ENCODE assay signal across 8 cellular contexts in the genomic region with DNA sequence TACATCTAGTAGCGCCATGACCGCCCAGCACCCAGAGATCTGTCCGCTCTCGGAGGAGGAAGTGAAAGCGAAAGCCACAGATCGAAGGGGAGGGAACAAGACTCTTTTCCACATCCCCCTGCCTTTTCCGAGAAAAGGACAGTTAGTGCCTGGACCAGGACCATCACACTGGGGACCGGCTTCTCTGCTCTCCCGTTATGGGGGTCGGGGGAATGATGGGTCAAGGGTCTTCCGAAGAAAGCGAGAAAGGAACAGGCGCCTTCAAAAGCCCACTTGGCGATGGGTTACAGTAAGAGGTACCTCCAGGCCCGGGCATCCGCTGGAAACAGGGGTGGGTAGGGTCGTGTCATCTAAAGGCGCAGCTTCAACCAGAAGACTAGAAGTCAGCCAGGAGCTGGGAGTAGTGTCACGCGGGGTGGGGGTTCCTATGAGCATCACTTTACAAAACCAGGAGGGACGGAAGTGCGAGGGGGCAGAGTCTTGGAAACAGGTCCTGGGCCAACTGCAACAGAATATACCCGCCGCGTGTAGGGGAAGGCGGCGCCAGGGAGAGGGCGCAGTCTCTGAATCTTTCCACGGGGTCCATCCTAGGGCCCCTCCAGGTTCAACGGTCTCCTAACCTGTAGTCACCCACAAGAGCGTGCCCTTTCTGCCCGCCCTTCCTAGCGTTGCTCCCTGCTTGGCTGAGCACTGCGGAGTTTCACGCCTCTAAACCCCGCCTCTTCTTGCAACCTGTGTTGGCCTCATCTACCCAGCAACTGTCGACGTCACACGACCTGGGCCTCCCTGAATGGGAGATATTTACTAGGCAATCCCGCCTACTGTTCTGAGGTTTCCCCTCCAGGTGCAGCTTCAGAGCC. TPM values are rescaled to one million over a fixed set of nuclear protein-coding genes. Genes with fewer than 3 reads are reported as not detected.
A peak's percentile ranks its signal among the peaks of the same experiment; 100 is the strongest.
DNase-seq lines count a peak whose midpoint lies in the region; ATAC-seq and TF ChIP-seq lines count a peak whose summit lies in the region.

TSS of gene PSMB8 (minus strand) at position 69 of the 860 bp plus-strand sequence. CDS start at position 18, 51 bp downstream.

- H3K9me3 Mint-ChIP-seq in activated T-helper 17 cell treated with anti-CD3 and anti-CD28 coated beads, Interleukin-2, amount 50 U/mL, for 72 hours: peaks cover 3% of the 10 kb centered on the region
- no peaks in the 10 kb centered on the region for H3K9me3 Mint-ChIP-seq in naive thymus-derived CD8-positive, alpha-beta T cell
- H3K9me3 Mint-ChIP-seq in stimulated activated naive B cell treated with anti-CD40 and anti-IgM and Interleukin-4, amounts not matched to agents 10 μg/mL and 1 μg/mL and 100 μg/mL, for 72 hours: peaks cover 0 to 1% of the 10 kb centered on the region in 2 donors

- H3K4me3 ChIP-seq in LNCaP clone FGC (ENCODE audit: low read depth, low read length) (peak within 1 kb of the TSS; percentile 44), fibroblast of mammary gland (ENCODE audit: control insufficient read depth, low read depth, low read length) (peak within 1 kb of the TSS; percentile 74)

- H3K27me3 Mint-ChIP-seq in activated T-helper 17 cell treated with anti-CD3 and anti-CD28 coated beads, Interleukin-2, amount 50 U/mL, for 72 hours: no peaks in the 10 kb centered on the region
- no peaks in the 10 kb centered on the region for H3K27me3 Mint-ChIP-seq in naive thymus-derived CD8-positive, alpha-beta T cell
- H3K27me3 Mint-ChIP-seq in stimulated activated naive B cell treated with anti-CD40 and anti-IgM and Interleukin-4, amounts not matched to agents 10 μg/mL and 1 μg/mL and 100 μg/mL, for 72 hours: no peaks in the 10 kb centered on the region

- POLR2A ChIA-PET in RWPE1 (lab: Yijun Ruan, JAX; ENCODE audit: low non-redundant PET): interaction anchor here (1.9 kb wide), 1 partner anchor 9 kb away, joined by 8 read pairs; the partner anchor contains the start of genes PSMB9 and TAP1
- POLR2A ChIA-PET in naive thymus-derived CD8-positive, alpha-beta T cell (lab: Charles Lee): interaction anchor here (0.6 to 10.6 kb wide), 26 partner anchors 12 to 1912 kb away, joined by 3 to 743 read pairs (median 5); partner anchors contain the start of genes B3GALT4, BRD2, GPSM3 and HLA-DMA

- peak within 1 kb of the TSS; percentile 95 for H3K4me3 Mint-ChIP-seq in activated T-helper 17 cell treated with anti-CD3 and anti-CD28 coated beads, Interleukin-2, amount 50 U/mL, for 72 hours
- H3K4me3 Mint-ChIP-seq in naive thymus-derived CD8-positive, alpha-beta T cell: peak within 1 kb of the TSS; percentile 92 to 100 (median 98)
- H3K4me3 Mint-ChIP-seq in stimulated activated naive B cell treated with anti-CD40 and anti-IgM and Interleukin-4, amounts not matched to agents 10 μg/mL and 1 μg/mL and 100 μg/mL, for 72 hours: peak within 1 kb of the TSS; percentile 98

- peaks cover 95% of the 10 kb centered on the region for H3K36me3 Mint-ChIP-seq in activated T-helper 17 cell treated with anti-CD3 and anti-CD28 coated beads, Interleukin-2, amount 50 U/mL, for 72 hours (ENCODE audit: low read depth)
- H3K36me3 Mint-ChIP-seq in naive thymus-derived CD8-positive, alpha-beta T cell: peaks cover 44 to 79% (median 69%) of the 10 kb centered on the region in 3 donors
- H3K36me3 Mint-ChIP-seq in stimulated activated naive B cell treated with anti-CD40 and anti-IgM and Interleukin-4, amounts not matched to agents 10 μg/mL and 1 μg/mL and 100 μg/mL, for 72 hours: peaks cover 78 to 88% of the 10 kb centered on the region in 2 donors

- peak; percentile 8; the same call in 1 of the 2 replicates for TF ChIP-seq CTCF in LNCaP clone FGC (IDR thresholded peaks at IDR 0.05; ENCODE audit: control insufficient read depth, extremely low read depth, insufficient read depth)
- TF ChIP-seq CTCF in RWPE1 (conservative IDR thresholded peaks at IDR 0.05; ENCODE audit: low read depth): no peak
- TF ChIP-seq CTCF in fibroblast of mammary gland (conservative IDR thresholded peaks at IDR 0.05; ENCODE audit: control insufficient read depth, insufficient read depth, low read depth, low read length): peak; percentile 21

- CTCF ChIA-PET in RWPE1 (lab: Yijun Ruan, JAX): interaction anchor here (0.6 to 2.4 kb wide), 4 partner anchors 10 to 417 kb away, joined by 3 to 10 read pairs (median 6); partner anchors contain the start of genes PSMB9 and TAP1

- DNase-seq in EL (peak; percentile 95), GOT3 (lab: John Stamatoyannopoulos, UW) (peak; percentile 73), LNCaP clone FGC (ENCODE audit: low read depth) (peak; percentile 85), RWPE1 (ENCODE audit: low spot score) (peak; percentile 94), fibroblast of mammary gland (ENCODE audit: low read depth) (peak; percentile 89)
- peak; percentile 85 to 99 (median 98) for DNase-seq in naive thymus-derived CD8-positive, alpha-beta T cell
- peak; percentile 97 for DNase-seq in stimulated activated naive B cell treated with anti-CD40 and anti-IgM and Interleukin-4, amounts not matched to agents 10 μg/mL and 1 μg/mL and 100 μg/mL, for 72 hours

- peak within 1 kb of the TSS; percentile 100 for H3K27ac Mint-ChIP-seq in activated T-helper 17 cell treated with anti-CD3 and anti-CD28 coated beads, Interleukin-2, amount 50 U/mL, for 72 hours
- peak within 1 kb of the TSS; percentile 98 to 100 (median 100) for H3K27ac Mint-ChIP-seq in naive thymus-derived CD8-positive, alpha-beta T cell
- H3K27ac Mint-ChIP-seq in stimulated activated naive B cell treated with anti-CD40 and anti-IgM and Interleukin-4, amounts not matched to agents 10 μg/mL and 1 μg/mL and 100 μg/mL, for 72 hours: peak within 1 kb of the TSS; percentile 100

- H3K4me1 Mint-ChIP-seq in activated T-helper 17 cell treated with anti-CD3 and anti-CD28 coated beads, Interleukin-2, amount 50 U/mL, for 72 hours: peaks cover 47% of the 10 kb centered on the region
- H3K4me1 Mint-ChIP-seq in naive thymus-derived CD8-positive, alpha-beta T cell: peaks cover 54 to 90% (median 81%) of the 10 kb centered on the region in 4 donors
- H3K4me1 Mint-ChIP-seq in stimulated activated naive B cell treated with anti-CD40 and anti-IgM and Interleukin-4, amounts not matched to agents 10 μg/mL and 1 μg/mL and 100 μg/mL, for 72 hours: peaks cover 65 to 87% of the 10 kb centered on the region in 2 donors

- peak within 1 kb of the TSS; percentile 85 for H3K27ac ChIP-seq in RWPE1

- peak; percentile 81 for ATAC-seq in activated T-helper 17 cell treated with anti-CD3 and anti-CD28 coated beads, Interleukin-2, amount 50 U/mL, for 72 hours (replicated peaks)
- ATAC-seq in naive thymus-derived CD8-positive, alpha-beta T cell: peak; percentile 74 to 81
- peak; percentile 79 to 84 for ATAC-seq in stimulated activated naive B cell treated with anti-CD40 and anti-IgM and Interleukin-4, amounts not matched to agents 10 μg/mL and 1 μg/mL and 100 μg/mL, for 72 hours (replicated peaks)

RNA-seq across cellular contexts. Expression of gene PSMB8, which starts in this region (rescaled TPM):
- 100 to 1,000 TPM; 286 to 344 TPM for total RNA-seq in activated T-helper 17 cell treated with anti-CD3 and anti-CD28 coated beads, Interleukin-2, amount 50 U/mL, for 72 hours
- total RNA-seq in naive thymus-derived CD8-positive, alpha-beta T cell: 100 to 1,000 TPM; 133 to 138 TPM
- polyA plus RNA-seq in naive thymus-derived CD8-positive, alpha-beta T cell: 100 to 1,000 TPM; 350 to 386 (median 386) TPM

Comparison
In these comparisons a context has a peak if more than half of its experiments do, and no peak if none do; other contexts are left out.
1. Peak in every context shown above with its lines: DNase-seq, ATAC-seq, H3K4me3 ChIP-seq and H3K27ac ChIP-seq.